ENCODE assay signal across 8 cellular contexts in genomic region chr3:15097889-15098288, GRCh38. TPM values are rescaled to one million over a fixed set of nuclear protein-coding genes. Genes with fewer than 3 reads are reported as not detected.
DNase-seq lines count a peak whose midpoint lies in the region; ATAC-seq and TF ChIP-seq lines count a peak whose summit lies in the region.

No MANE protein-coding gene starts in this region.

- intact Hi-C loops in left ventricle myocardium inferior (cut with micrococcal nuclease): no loop called here
- intact Hi-C loops in left cardiac atrium (cut with DNase I): loop anchor here in 1 of 2 donors (10.0 kb wide), 1 partner anchor 443 kb away; the partner anchor contains the start of gene CCDC174
- intact Hi-C loops in spleen (cut with DNase I; ENCODE audit: low total_unique reads): no loop called here
- intact Hi-C loops in sciatic nerve (cut with DNase I): no loop called here

- H3K4me3 ChIP-seq in left ventricle myocardium inferior (peak overlapping the region; percentile 83), foreskin fibroblast (ENCODE audit: low read depth in 1 of 2, low read length in 2 of 2) (peak overlapping the region; percentile 96 to 97), spleen (peak overlapping the region; percentile 62 to 88 (median 77))

- DNase-seq in left ventricle myocardium inferior (no peak), left cardiac atrium (no peak), foreskin fibroblast (no peak), spleen (no peak), sciatic nerve (ENCODE audit: low spot score) (no peak), NCI-H82 treated with DMSO at 0.1 percent for 48 hours (lab: John Stamatoyannopoulos, UW; ENCODE audit: unreplicated experiment) (no peak)
- peak; percentile 12 for DNase-seq in activated CD4-positive, alpha-beta T cell treated with anti-CD3 and anti-CD28 coated beads, Interleukin-2, amount 50 U/mL, for 1 hour

- H3K9me3 ChIP-seq in left ventricle myocardium inferior (replicated peaks) (no peaks in the 10 kb centered on the region), spleen (no peaks in the 10 kb centered on the region)

- ATAC-seq in left cardiac atrium (no peak), sciatic nerve (no peak), HG02642 (IDR thresholded peaks at IDR 0.05; ENCODE audit: poor library complexity, unreplicated experiment) (no peak)

- no peak overlapping the region for H3K27ac ChIP-seq in left ventricle myocardium inferior (replicated peaks)
- peak overlapping the region in 6 of 8 donors; percentile 46 to 94 (median 91) for H3K27ac ChIP-seq in spleen

- no peak for TF ChIP-seq POLR2A in spleen (IDR thresholded peaks at IDR 0.05)

- 18 to 33% (median 22%) methylated on average over 6 of the region's 6 CpGs for WGBS in spleen, 5 donors

- TF ChIP-seq CTCF in left ventricle myocardium inferior (IDR thresholded peaks at IDR 0.05; ENCODE audit: borderline replicate concordance) (no peak), foreskin fibroblast (IDR thresholded peaks at IDR 0.05; ENCODE audit: low read depth, low read length) (no peak), spleen (IDR thresholded peaks at IDR 0.05 in 8 of 11, conservative IDR thresholded peaks at IDR 0.05 in 3 of 11) (no peak)

- no peaks in the 10 kb centered on the region for H3K27me3 ChIP-seq in left ventricle myocardium inferior (ENCODE audit: low read depth)
- H3K27me3 ChIP-seq in spleen (replicated peaks in 1 of 7): no peaks in the 10 kb centered on the region

- H3K4me1 ChIP-seq in left ventricle myocardium inferior (peaks cover 46% of the 10 kb centered on the region), spleen (peaks cover 14 to 68% (median 41%) of the 10 kb centered on the region in 6 donors)

- H3K36me3 ChIP-seq in left ventricle myocardium inferior: peaks cover 33% of the 10 kb centered on the region
- peaks cover 2 to 40% (median 33%) of the 10 kb centered on the region in 6 donors for H3K36me3 ChIP-seq in spleen

RNA-seq across cellular contexts. Expression of gene RBSN, which starts 1.1 kb away (rescaled TPM):
- total RNA-seq in left ventricle myocardium inferior (17.3 TPM), left cardiac atrium (10 to 100 TPM; 18.7 to 20.8 TPM), spleen (10 to 100 TPM; 21.4 to 34.5 (median 31.6) TPM), sciatic nerve (38.9 TPM)
- 10 to 100 TPM in 1 of 3 donors, 1 to 10 TPM in 2; 4.2 to 10.1 (median 7.3) TPM for polyA plus RNA-seq in spleen

RNA-seq across cellular contexts. Expression of gene MRPS25, which starts 32.8 kb away (rescaled TPM):
- 98.6 TPM for total RNA-seq in left ventricle myocardium inferior
- 10 to 100 TPM; 88.1 to 88.4 TPM for total RNA-seq in left cardiac atrium
- 10 to 100 TPM; 23.8 to 68.8 (median 48.8) TPM for total RNA-seq in spleen
- polyA plus RNA-seq in spleen: 10 to 100 TPM; 42.0 to 85.1 (median 64.8) TPM
- total RNA-seq in sciatic nerve: 48.9 TPM
